1 cellular context compared by ENCODE assay signal in the genomic region with DNA sequence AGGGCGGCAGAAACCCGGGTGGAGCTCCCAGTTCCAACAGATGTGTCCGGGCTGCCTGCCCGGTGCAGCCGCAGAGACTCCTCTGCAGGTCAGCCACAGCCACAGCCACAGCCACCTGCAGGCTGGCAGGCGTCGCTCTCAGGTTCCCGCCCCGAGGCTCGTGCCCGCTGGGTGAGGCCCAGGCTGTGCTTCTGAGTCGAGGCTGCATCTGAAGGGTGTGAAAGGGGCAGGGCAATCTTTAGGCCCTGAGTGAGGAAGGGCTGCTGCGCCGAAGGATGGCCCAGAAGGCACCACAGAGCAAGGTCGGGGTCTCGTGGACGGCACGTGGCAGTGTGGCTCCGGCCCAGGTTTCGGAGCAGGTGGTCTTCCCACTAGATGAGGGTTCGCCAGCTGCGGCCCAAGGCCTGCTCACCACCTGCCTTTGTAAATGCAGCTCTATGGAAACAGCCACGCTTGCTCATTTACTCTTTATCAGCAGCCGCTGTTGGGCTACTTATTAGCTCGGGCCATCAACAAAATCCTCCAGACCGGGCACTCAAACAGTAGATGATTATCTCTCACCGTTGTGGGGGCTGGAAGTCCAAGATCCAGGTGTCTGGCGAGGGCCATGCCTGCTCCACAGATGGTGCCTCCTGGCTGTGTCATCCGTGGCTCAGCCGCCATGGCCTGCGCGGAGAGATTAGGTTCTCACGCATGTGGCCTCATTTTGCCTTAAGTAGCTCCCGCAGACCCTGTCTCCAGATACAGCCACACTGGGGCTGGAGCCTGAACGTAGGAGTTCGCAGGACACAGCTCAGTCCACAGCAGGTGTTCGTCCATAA.
A peak's percentile ranks its signal among the peaks of the same experiment; 100 is the strongest.
TF ChIP-seq lines count a peak whose summit lies in the region.

No MANE protein-coding gene starts in this region.

TF ChIP-seq in HepG2, 621 proteins besides CTCF, POLR2A, EP300 and RAD21 (continued from another document and continues in another):
- TF ChIP-seq FOXP4 (CRISPR knock-in tag; IDR thresholded peaks at IDR 0.05), result peak; percentile 27; the same call in 1 of the 2 replicates
- no peak for TF ChIP-seq DNMT3B (CRISPR knock-in tag; conservative IDR thresholded peaks at IDR 0.05)
- no peak for TF ChIP-seq ZFP36L2 (CRISPR knock-in tag; IDR thresholded peaks at IDR 0.05)
- peak; percentile 72; the same call in 1 of the 2 replicates for TF ChIP-seq ZNF232 (CRISPR knock-in tag; IDR thresholded peaks at IDR 0.05; ENCODE audit: borderline replicate concordance)
- TF ChIP-seq CAMTA2 (CRISPR knock-in tag; IDR thresholded peaks at IDR 0.05; ENCODE audit: borderline replicate concordance), result no peak
- no peak for TF ChIP-seq SRSF9 (IDR thresholded peaks at IDR 0.05; ENCODE audit: borderline replicate concordance, insufficient read depth, low read depth, low read length, poor library complexity, severe bottlenecking)
- TF ChIP-seq ZNF747 (CRISPR knock-in tag; IDR thresholded peaks at IDR 0.05; ENCODE audit: borderline replicate concordance), result 0 out of 2 replicates have a peak, but pooled peaks have one; percentile 20
- no peak for TF ChIP-seq RBM39 (IDR thresholded peaks at IDR 0.05; ENCODE audit: low read depth, low read length, poor library complexity, severe bottlenecking)
- no peak for TF ChIP-seq ZNF34 (CRISPR knock-in tag; IDR thresholded peaks at IDR 0.05; ENCODE audit: borderline replicate concordance)
- no peak for TF ChIP-seq ZFP36L1 (CRISPR knock-in tag; IDR thresholded peaks at IDR 0.05)
- TF ChIP-seq MAX (IDR thresholded peaks at IDR 0.05), result peak; percentile 72
- TF ChIP-seq ZNF557 (CRISPR knock-in tag; IDR thresholded peaks at IDR 0.05), result no peak
- 0 out of 2 replicates have a peak, but pooled peaks have one; percentile 38 for TF ChIP-seq ZNF547 (CRISPR knock-in tag; IDR thresholded peaks at IDR 0.05)
- no peak for TF ChIP-seq ZNF335 (CRISPR knock-in tag; IDR thresholded peaks at IDR 0.05)
- TF ChIP-seq PATZ1 (CRISPR knock-in tag; IDR thresholded peaks at IDR 0.05), result peak; percentile 64
- TF ChIP-seq ZBTB38 (CRISPR knock-in tag; IDR thresholded peaks at IDR 0.05), result peak; percentile 90
- 0 out of 2 replicates have a peak, but pooled peaks have one; percentile 24 for TF ChIP-seq GATAD2A (CRISPR knock-in tag; IDR thresholded peaks at IDR 0.05)
- TF ChIP-seq ZSCAN12 (CRISPR knock-in tag; IDR thresholded peaks at IDR 0.05), result no peak
- no peak for TF ChIP-seq KLF6 (CRISPR knock-in tag; IDR thresholded peaks at IDR 0.05)
- no peak for TF ChIP-seq SRF (IDR thresholded peaks at IDR 0.05; ENCODE audit: low read depth, low read length)
- TF ChIP-seq ZNF207 (IDR thresholded peaks at IDR 0.05; ENCODE audit: borderline replicate concordance), result no peak
- TF ChIP-seq, protein P1, sequence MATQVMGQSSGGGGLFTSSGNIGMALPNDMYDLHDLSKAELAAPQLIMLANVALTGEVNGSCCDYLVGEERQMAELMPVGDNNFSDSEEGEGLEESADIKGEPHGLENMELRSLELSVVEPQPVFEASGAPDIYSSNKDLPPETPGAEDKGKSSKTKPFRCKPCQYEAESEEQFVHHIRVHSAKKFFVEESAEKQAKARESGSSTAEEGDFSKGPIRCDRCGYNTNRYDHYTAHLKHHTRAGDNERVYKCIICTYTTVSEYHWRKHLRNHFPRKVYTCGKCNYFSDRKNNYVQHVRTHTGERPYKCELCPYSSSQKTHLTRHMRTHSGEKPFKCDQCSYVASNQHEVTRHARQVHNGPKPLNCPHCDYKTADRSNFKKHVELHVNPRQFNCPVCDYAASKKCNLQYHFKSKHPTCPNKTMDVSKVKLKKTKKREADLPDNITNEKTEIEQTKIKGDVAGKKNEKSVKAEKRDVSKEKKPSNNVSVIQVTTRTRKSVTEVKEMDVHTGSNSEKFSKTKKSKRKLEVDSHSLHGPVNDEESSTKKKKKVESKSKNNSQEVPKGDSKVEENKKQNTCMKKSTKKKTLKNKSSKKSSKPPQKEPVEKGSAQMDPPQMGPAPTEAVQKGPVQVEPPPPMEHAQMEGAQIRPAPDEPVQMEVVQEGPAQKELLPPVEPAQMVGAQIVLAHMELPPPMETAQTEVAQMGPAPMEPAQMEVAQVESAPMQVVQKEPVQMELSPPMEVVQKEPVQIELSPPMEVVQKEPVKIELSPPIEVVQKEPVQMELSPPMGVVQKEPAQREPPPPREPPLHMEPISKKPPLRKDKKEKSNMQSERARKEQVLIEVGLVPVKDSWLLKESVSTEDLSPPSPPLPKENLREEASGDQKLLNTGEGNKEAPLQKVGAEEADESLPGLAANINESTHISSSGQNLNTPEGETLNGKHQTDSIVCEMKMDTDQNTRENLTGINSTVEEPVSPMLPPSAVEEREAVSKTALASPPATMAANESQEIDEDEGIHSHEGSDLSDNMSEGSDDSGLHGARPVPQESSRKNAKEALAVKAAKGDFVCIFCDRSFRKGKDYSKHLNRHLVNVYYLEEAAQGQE (IDR thresholded peaks at IDR 0.05; ENCODE audit: borderline replicate concordance in 1 of 2, low read depth in 1 of 2, low read length in 2 of 2), result no peak
- no peak for TF ChIP-seq MTA3 (CRISPR knock-in tag; IDR thresholded peaks at IDR 0.05)
- no peak for TF ChIP-seq SRY (CRISPR knock-in tag; IDR thresholded peaks at IDR 0.05)
- no peak for TF ChIP-seq EED (CRISPR knock-in tag; IDR thresholded peaks at IDR 0.05)
- no peak for TF ChIP-seq ZNF326 (CRISPR knock-in tag; IDR thresholded peaks at IDR 0.05; ENCODE audit: borderline replicate concordance)
- no peak for TF ChIP-seq HCFC1 (IDR thresholded peaks at IDR 0.05; ENCODE audit: low read depth, low read length)
- TF ChIP-seq ZNF205 (CRISPR knock-in tag; IDR thresholded peaks at IDR 0.05), result no peak
- TF ChIP-seq SMAD9 (CRISPR knock-in tag; IDR thresholded peaks at IDR 0.05), result no peak
- no peak for TF ChIP-seq ZNF891 (CRISPR knock-in tag; IDR thresholded peaks at IDR 0.05)
- peak; percentile 48; the same call in 1 of the 2 replicates for TF ChIP-seq TFAP4 (IDR thresholded peaks at IDR 0.05; ENCODE audit: borderline replicate concordance, low read depth)
- TF ChIP-seq ZBTB14 (CRISPR knock-in tag; IDR thresholded peaks at IDR 0.05), result no peak
- TF ChIP-seq HNF4A (CRISPR knock-in tag; IDR thresholded peaks at IDR 0.05), result peak; percentile 42; the same call in 1 of the 2 replicates
- TF ChIP-seq, protein P2, sequence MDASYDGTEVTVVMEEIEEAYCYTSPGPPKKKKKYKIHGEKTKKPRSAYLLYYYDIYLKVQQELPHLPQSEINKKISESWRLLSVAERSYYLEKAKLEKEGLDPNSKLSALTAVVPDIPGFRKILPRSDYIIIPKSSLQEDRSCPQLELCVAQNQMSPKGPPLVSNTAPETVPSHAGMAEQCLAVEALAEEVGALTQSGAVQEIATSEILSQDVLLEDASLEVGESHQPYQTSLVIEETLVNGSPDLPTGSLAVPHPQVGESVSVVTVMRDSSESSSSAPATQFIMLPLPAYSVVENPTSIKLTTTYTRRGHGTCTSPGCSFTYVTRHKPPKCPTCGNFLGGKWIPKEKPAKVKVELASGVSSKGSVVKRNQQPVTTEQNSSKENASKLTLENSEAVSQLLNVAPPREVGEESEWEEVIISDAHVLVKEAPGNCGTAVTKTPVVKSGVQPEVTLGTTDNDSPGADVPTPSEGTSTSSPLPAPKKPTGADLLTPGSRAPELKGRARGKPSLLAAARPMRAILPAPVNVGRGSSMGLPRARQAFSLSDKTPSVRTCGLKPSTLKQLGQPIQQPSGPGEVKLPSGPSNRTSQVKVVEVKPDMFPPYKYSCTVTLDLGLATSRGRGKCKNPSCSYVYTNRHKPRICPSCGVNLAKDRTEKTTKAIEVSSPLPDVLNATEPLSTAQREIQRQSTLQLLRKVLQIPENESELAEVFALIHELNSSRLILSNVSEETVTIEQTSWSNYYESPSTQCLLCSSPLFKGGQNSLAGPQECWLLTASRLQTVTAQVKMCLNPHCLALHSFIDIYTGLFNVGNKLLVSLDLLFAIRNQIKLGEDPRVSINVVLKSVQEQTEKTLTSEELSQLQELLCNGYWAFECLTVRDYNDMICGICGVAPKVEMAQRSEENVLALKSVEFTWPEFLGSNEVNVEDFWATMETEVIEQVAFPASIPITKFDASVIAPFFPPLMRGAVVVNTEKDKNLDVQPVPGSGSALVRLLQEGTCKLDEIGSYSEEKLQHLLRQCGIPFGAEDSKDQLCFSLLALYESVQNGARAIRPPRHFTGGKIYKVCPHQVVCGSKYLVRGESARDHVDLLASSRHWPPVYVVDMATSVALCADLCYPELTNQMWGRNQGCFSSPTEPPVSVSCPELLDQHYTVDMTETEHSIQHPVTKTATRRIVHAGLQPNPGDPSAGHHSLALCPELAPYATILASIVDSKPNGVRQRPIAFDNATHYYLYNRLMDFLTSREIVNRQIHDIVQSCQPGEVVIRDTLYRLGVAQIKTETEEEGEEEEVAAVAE (CRISPR knock-in tag; IDR thresholded peaks at IDR 0.05; ENCODE audit: borderline replicate concordance), result no peak
- TF ChIP-seq HDAC2 (CRISPR knock-in tag; IDR thresholded peaks at IDR 0.05), result peak; percentile 30; the same call in 1 of the 2 replicates
- TF ChIP-seq NCOA2 (CRISPR knock-in tag; IDR thresholded peaks at IDR 0.05), result no peak
- TF ChIP-seq BRCA1 (CRISPR knock-in tag; IDR thresholded peaks at IDR 0.05), result no peak
- TF ChIP-seq ZNF260 (CRISPR knock-in tag; IDR thresholded peaks at IDR 0.05; ENCODE audit: borderline replicate concordance, low read depth), result no peak
- TF ChIP-seq GLI4 (CRISPR knock-in tag; IDR thresholded peaks at IDR 0.05; ENCODE audit: borderline replicate concordance), result no peak
- TF ChIP-seq NFKB2 (CRISPR knock-in tag; IDR thresholded peaks at IDR 0.05; ENCODE audit: borderline replicate concordance), result no peak
- TF ChIP-seq ZFX (CRISPR knock-in tag; IDR thresholded peaks at IDR 0.05; ENCODE audit: low read depth), result peak; percentile 73
- no peak for TF ChIP-seq NR2F1 (CRISPR knock-in tag; IDR thresholded peaks at IDR 0.05)
- TF ChIP-seq ZNF124 (CRISPR knock-in tag; IDR thresholded peaks at IDR 0.05), result no peak
- TF ChIP-seq MEIS1 (CRISPR knock-in tag; IDR thresholded peaks at IDR 0.05; ENCODE audit: borderline replicate concordance), result no peak
- no peak for TF ChIP-seq ELK4 (CRISPR knock-in tag; IDR thresholded peaks at IDR 0.05; ENCODE audit: borderline replicate concordance)
- TF ChIP-seq FOXA3 (CRISPR knock-in tag; IDR thresholded peaks at IDR 0.05), result peak; percentile 34; the same call in 1 of the 2 replicates
- no peak for TF ChIP-seq IRX3 (CRISPR knock-in tag; IDR thresholded peaks at IDR 0.05; ENCODE audit: borderline replicate concordance, low read depth)
- TF ChIP-seq SP1 (IDR thresholded peaks at IDR 0.05), result no peak
- TF ChIP-seq SP1 (CRISPR knock-in tag; IDR thresholded peaks at IDR 0.05), result no peak
- TF ChIP-seq JARID2 (CRISPR knock-in tag; IDR thresholded peaks at IDR 0.05; ENCODE audit: insufficient replicate concordance), result no peak
